Comparison of ENCODE assay signal across 21 cellular contexts in the genomic region with DNA sequence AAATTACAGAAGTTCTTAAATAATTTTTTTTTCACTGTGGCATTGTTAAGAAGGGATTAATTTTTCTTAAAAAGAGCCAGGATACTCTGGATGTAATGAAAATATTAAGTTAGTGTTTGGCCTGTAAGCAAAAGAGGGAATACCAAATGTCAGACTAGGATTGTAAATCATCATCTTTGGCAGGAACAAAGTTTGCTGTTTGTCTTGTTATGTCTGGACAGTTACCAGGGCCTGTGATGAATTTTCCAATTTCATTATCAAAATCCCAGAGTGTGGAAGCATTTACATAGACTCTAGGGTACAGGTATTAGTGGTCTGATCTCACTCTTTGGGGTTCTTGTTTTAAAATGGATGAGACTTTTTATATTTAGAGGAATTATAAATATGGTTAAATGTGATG. TPM values are rescaled to one million over a fixed set of nuclear protein-coding genes. Genes with fewer than 3 reads are reported as not detected.
A peak's percentile ranks its signal among the peaks of the same experiment; 100 is the strongest.
DNase-seq lines count a peak whose midpoint lies in the region; TF ChIP-seq lines count a peak whose summit lies in the region.
"Had no signal": no experiment of that assay in that cellular context is flagged by ENCODE, and none has a peak within 500 bp of the region (broad histone marks: within the 10 kb centered on the region; RNA-seq: fewer than 3 reads in every experiment).

No MANE protein-coding gene starts in this region.

- H3K4me3 ChIP-seq in GM23248 = no peak overlapping the region
- no peak overlapping the region for H3K4me3 ChIP-seq in fibroblast of the aortic adventitia (ENCODE audit: low read depth, low read length)
- H3K4me3 ChIP-seq in skeletal muscle satellite cell (ENCODE audit: low read length) = no peak overlapping the region
- H3K4me3 ChIP-seq: testis had no signal

- H3K27ac ChIP-seq in GM23248 = peak overlapping the region; percentile 23
- H3K27ac ChIP-seq: foreskin keratinocyte had no signal

- H3K36me3 ChIP-seq in GM23248 (ENCODE audit: low read depth) (no peaks in the 10 kb centered on the region), skeletal muscle satellite cell (ENCODE audit: insufficient read depth, low read length) (no peaks in the 10 kb centered on the region)

- no peaks in the 10 kb centered on the region for H3K9me2 ChIP-seq in GM23248 (ENCODE audit: insufficient read depth)

- no peak overlapping the region; the same call in 1 of the 2 replicates for H2AFZ ChIP-seq in GM23248

- TF ChIP-seq CTCF in fibroblast of the aortic adventitia (IDR thresholded peaks at IDR 0.05; ENCODE audit: insufficient read depth, low read length) (no peak), GM13977 (IDR thresholded peaks at IDR 0.05; ENCODE audit: extremely low read depth, insufficient read depth, missing control alignments) (no peak)

- no peaks in the 10 kb centered on the region for H3K27me3 ChIP-seq in GM23248 (replicated peaks; ENCODE audit: insufficient read depth)
- no peaks in the 10 kb centered on the region for H3K27me3 ChIP-seq in skeletal muscle satellite cell (ENCODE audit: control insufficient read depth, insufficient read depth, low read length)
- H3K27me3 ChIP-seq: dorsolateral prefrontal cortex, foreskin keratinocyte, testis had no signal

- no peak overlapping the region for H3K4me2 ChIP-seq in GM23248 (ENCODE audit: unreplicated experiment)
- peak overlapping the region; percentile 68 for H3K4me2 ChIP-seq in skeletal muscle satellite cell (ENCODE audit: low read length)

- H4K20me1 ChIP-seq in GM23248 (ENCODE audit: insufficient read depth) = no peaks in the 10 kb centered on the region

- H3K9ac ChIP-seq in GM23248 (no peak overlapping the region), skeletal muscle satellite cell (ENCODE audit: low read depth, low read length) (no peak overlapping the region)

- in situ Hi-C loops in GM23248 (cut with MboI) = no loop called here
- in situ Hi-C loops in GM13977 (cut with MboI; ENCODE audit: low pct_unique_long_range_greater_than_20kb, low sequenced_read_pairs, unreplicated experiment) = no loop called here

- H3K4me1 ChIP-seq in GM23248 (ENCODE audit: insufficient read depth) (peaks cover 16% of the 10 kb centered on the region), skeletal muscle satellite cell (ENCODE audit: control insufficient read depth, insufficient read depth, low read length) (peaks cover 20% of the 10 kb centered on the region)
- H3K4me1 ChIP-seq: testis had no signal

- peak; percentile 10 for DNase-seq in GM23248
- DNase-seq in SK-N-DZ (ENCODE audit: low spot score) = peak; percentile 26
- peak; percentile 66 for DNase-seq in fibroblast of the aortic adventitia (ENCODE audit: low read depth)
- DNase-seq in GM13977 (ENCODE audit: low spot score) = no peak
- DNase-seq in RPMI8226 = no peak
- DNase-seq in DMS 273 treated with DMSO at 0.1 percent for 48 hours (lab: John Stamatoyannopoulos, UW) = no peak
- no peak for DNase-seq in inferior parietal cortex (ENCODE audit: extremely low spot score)
- DNase-seq: activated CD4-positive, alpha-beta T cell treated with anti-CD3 and anti-CD28 coated beads, Interleukin-2, amount 50 U/mL, for 48 hours; activated T-cell treated with anti-CD3 and anti-CD28 coated beads, Interleukin-2, amount 50 U/mL, for 72 hours; amniotic stem cell; DMS53; dorsolateral prefrontal cortex; H9; MM.1S; NCI-H2081 treated with DMSO at 0.1 percent for 48 hours; posterior cingulate gyrus; SHP77 treated with DMSO at 0.1 percent for 48 hours; T1000; testis had no signal

- H3F3A ChIP-seq in GM23248 (ENCODE audit: insufficient read depth) = peaks cover 7% of the 10 kb centered on the region; the same call in 1 of the 2 replicates

- no peaks in the 10 kb centered on the region for H3K9me3 ChIP-seq in GM23248 (ENCODE audit: low read depth)
- no peaks in the 10 kb centered on the region for H3K9me3 ChIP-seq in skeletal muscle satellite cell (replicated peaks; ENCODE audit: low read length)
- H3K9me3 ChIP-seq: testis had no signal

- peaks cover 93% of the 10 kb centered on the region for H3K79me2 ChIP-seq in GM23248 (ENCODE audit: insufficient read depth)

RNA-seq across cellular contexts. Expression of a gene that starts 26.1 kb away (rescaled TPM):
- 18.1 and 20.6 TPM in 2 replicates for total RNA-seq in GM23248 (2014; rRNA removed; shearing (Covaris generic))
- polyA plus RNA-seq in GM23248 (2016; fragmentation: Nextera tagmentation; extraction: Ambion mirVana) = 25.6 and 26.1 TPM in 2 replicates
- polyA plus RNA-seq in SK-N-DZ (2014; cell fraction: cytosol; rRNA removed) = 22.5 and 39.5 TPM in 2 replicates
- polyA plus RNA-seq in SK-N-DZ (2014; cell fraction: nucleus; rRNA removed) = 26.5 and 29.0 TPM in 2 replicates
- total RNA-seq in fibroblast of the aortic adventitia (ENCODE audit: low replicate concordance) = 27.1 and 41.3 TPM in 2 replicates
- total RNA-seq in skeletal muscle satellite cell (2012; rRNA removed) = 17.9 and 25.6 TPM in 2 replicates

RNA-seq across cellular contexts. Expression of a gene that starts 26.8 kb away (rescaled TPM):
- 17.6 and 27.2 TPM in 2 replicates for total RNA-seq in GM23248 (2014; rRNA removed; shearing (Covaris generic))
- polyA plus RNA-seq in GM23248 (2016; fragmentation: Nextera tagmentation; extraction: Ambion mirVana) = 14.2 and 14.7 TPM in 2 replicates
- 9.5 and 11.2 TPM in 2 replicates for polyA plus RNA-seq in SK-N-DZ (2014; cell fraction: cytosol; rRNA removed)
- polyA plus RNA-seq in SK-N-DZ (2014; cell fraction: nucleus; rRNA removed) = 11.6 and 16.1 TPM in 2 replicates
- 22.7 and 22.8 TPM in 2 replicates for total RNA-seq in fibroblast of the aortic adventitia (ENCODE audit: low replicate concordance)
- 11.8 and 16.0 TPM in 2 replicates for total RNA-seq in skeletal muscle satellite cell (2012; rRNA removed)

Comparison
In these comparisons a context has a peak if more than half of its experiments do, and no peak if none do; other contexts are left out.
1. DNase-seq: peak in GM23248 (single experiment), SK-N-DZ (single experiment) and fibroblast of the aortic adventitia (single experiment); none in GM13977 (single experiment), RPMI8226 (single experiment), DMS 273 treated with DMSO at 0.1 percent for 48 hours (single experiment) and inferior parietal cortex (single experiment).